ENCODE assay signal across 29 cellular contexts in the genomic region with DNA sequence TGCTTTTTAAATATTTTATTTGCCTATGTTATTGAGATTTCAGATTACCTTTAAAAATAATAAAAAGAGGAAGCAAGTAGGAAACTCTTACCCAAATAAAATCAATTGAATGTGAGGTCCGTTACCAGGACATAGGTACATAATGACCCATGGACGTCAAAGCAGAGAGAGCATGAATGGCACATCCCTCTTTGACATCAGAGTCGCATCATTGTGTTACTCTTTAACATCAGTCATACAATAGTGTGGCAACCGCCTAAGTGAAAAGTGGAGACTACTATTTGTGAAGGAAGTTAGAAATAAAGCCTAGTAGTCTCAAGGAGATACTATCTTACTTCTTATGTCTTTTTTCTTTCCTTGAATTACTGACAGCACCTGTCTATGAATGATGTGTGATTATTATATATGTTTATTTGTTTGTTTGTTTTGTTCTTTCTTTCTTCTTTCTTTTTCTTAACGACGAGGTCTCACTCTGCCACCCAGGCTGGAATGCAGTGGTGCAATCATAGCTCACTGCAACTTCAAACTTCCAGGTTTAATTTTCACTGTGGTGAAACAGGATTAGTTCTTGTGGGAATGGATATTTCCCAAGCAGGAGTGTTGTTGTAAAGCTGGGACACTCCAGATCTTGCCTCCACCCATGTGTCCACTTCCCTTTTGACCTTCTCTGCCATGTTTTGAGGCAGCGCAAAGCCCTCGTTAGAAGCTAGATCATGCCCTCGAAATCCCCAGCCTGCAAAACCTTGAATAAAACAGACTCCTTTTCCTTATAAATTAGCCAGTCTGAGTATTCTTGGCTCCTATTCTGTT.
"Had no signal": no experiment of that assay in that cellular context is flagged by ENCODE, and none has a peak within 500 bp of the region (broad histone marks: within the 10 kb centered on the region; RNA-seq: fewer than 3 reads in every experiment).

No MANE protein-coding gene starts in this region.

- DNase-seq: activated B cell treated with CpG ODN at 0.5 μM for 24 hours; activated CD4-positive, alpha-beta memory T cell treated with anti-CD3 and anti-CD28 coated beads for 36 hours; activated CD4-positive, alpha-beta T cell treated with anti-CD3 and anti-CD28 coated beads for 4 hours; activated CD4-positive, alpha-beta T cell treated with anti-CD3 and anti-CD28 coated beads, Interleukin-2, amount 10 ng/mL, durations not matched to agents 24 days and 14 days; activated CD4-positive, alpha-beta T cell treated with anti-CD3 and anti-CD28 coated beads, Interleukin-2, amount 50 U/mL, for 1 hour; activated CD4-positive, alpha-beta T cell treated with anti-CD3 and anti-CD28 coated beads, Interleukin-2, amount 50 U/mL, for 4 hours; activated CD4-positive, CD25-positive, alpha-beta regulatory T cell treated with anti-CD3 and anti-CD28 coated beads, Interleukin-2, amount 50 U/mL, for 72 hours; activated CD8-positive, alpha-beta memory T cell treated with anti-CD3 and anti-CD28 coated beads, Interleukin-2, amount 50 U/mL, for 4 hours; activated CD8-positive, alpha-beta T cell treated with anti-CD3 and anti-CD28 coated beads for 36 hours; activated effector memory CD4-positive, alpha-beta T cell treated with anti-CD3 and anti-CD28 coated beads, Interleukin-2, amount 50 U/mL, for 16 hours; activated gamma-delta T cell treated with Interleukin-2 at 50 U/mL for 16 hours; activated naive CD4-positive, alpha-beta T cell; activated naive CD4-positive, alpha-beta T cell treated with anti-CD3 and anti-CD28 coated beads for 36 hours; activated naive CD4-positive, alpha-beta T cell treated with anti-CD3 and anti-CD28 coated beads, Interleukin-2, amount 50 U/mL, for 16 hours; activated naive CD8-positive, alpha-beta T cell treated with anti-CD3 and anti-CD28 coated beads for 36 hours; activated T-cell treated with anti-CD3 and anti-CD28 coated beads for 4 hours; activated T-cell treated with anti-CD3 and anti-CD28 coated beads, Interleukin-2, amount 50 U/mL, for 1 hour; activated T-cell treated with anti-CD3 and anti-CD28 coated beads, Interleukin-2, amount 50 U/mL, for 4 hours; activated T-cell treated with anti-CD3 and anti-CD28 coated beads, Interleukin-2, amount 50 U/mL, for 72 hours; adrenal gland; amniotic stem cell; aorta; body of pancreas; brain microvascular endothelial cell; central memory CD4-positive, alpha-beta T cell; T-helper 2 cell; T-helper 9 cell had no signal

- ATAC-seq: activated CD8-positive, alpha-beta T cell treated with anti-CD3 and anti-CD28 coated beads for 36 hours; activated naive CD4-positive, alpha-beta T cell treated with anti-CD3 and anti-CD28 coated beads, Interleukin-2, amount 50 U/mL, for 72 hours; activated T-cell treated with anti-CD3 and anti-CD28 coated beads, Interleukin-2, amount 50 U/mL, for 4 hours; activated T-cell treated with anti-CD3 and anti-CD28 coated beads, Interleukin-2, amount 50 U/mL, for 72 hours; activated T-helper 17 cell treated with anti-CD3 and anti-CD28 coated beads, Interleukin-2, amount 50 U/mL, for 72 hours; body of pancreas had no signal
